ENCODE assay signal across 18 cellular contexts in genomic region chr6:152671146-152671545, GRCh38. TPM values are rescaled to one million over a fixed set of nuclear protein-coding genes. Genes with fewer than 3 reads are reported as not detected.
DNase-seq lines count a peak whose midpoint lies in the region; FAIRE-seq and TF ChIP-seq lines count a peak whose summit lies in the region.
"Had no signal": no experiment of that assay in that cellular context is flagged by ENCODE, and none has a peak within 500 bp of the region (broad histone marks: within the 10 kb centered on the region; RNA-seq: fewer than 3 reads in every experiment).

No MANE protein-coding gene starts in this region.

- H3K36me3 ChIP-seq in adipocyte (ENCODE audit: control insufficient read depth, insufficient read depth, low read length, severe bottlenecking), result no peaks in the 10 kb centered on the region
- H3K36me3 ChIP-seq: SJSA1 had no signal

- H3K9ac ChIP-seq in adipocyte (ENCODE audit: low read length), result no peak overlapping the region

- DNase-seq in AG10803 (ENCODE audit: low read depth) (peak; percentile 15), LHCN-M2 (ENCODE audit: low read depth) (peak; percentile 27), adipocyte (ENCODE audit: low read depth) (peak; percentile 29), iris pigment epithelial cell (ENCODE audit: low read depth) (peak; percentile 71), HUDEP-2 (lab: John Stamatoyannopoulos, UW; ENCODE audit: unreplicated experiment in 76 of 76) (no peak), iPS-NIHi7 (ENCODE audit: extremely low spot score) (no peak), HTR-8/SVneo (ENCODE audit: insufficient read length, low spot score) (no peak)
- no peak for DNase-seq in stimulated activated CD8-positive, alpha-beta memory T cell treated with anti-CD3 and anti-CD28 coated beads, Interleukin-4, amount 100 ng/mL, for 48 hours
- DNase-seq: MV-4-11, NCI-H1417, NCI-H2029, NCI-H510A, NCI-H774, PC-9 had no signal

- no peak for TF ChIP-seq CTCF in AG10803 (conservative IDR thresholded peaks at IDR 0.05; ENCODE audit: low read length)

- H3K4me1 ChIP-seq in adipocyte (ENCODE audit: control insufficient read depth, insufficient read depth, low read length), result peaks cover 5% of the 10 kb centered on the region
- H3K4me1 ChIP-seq: SJSA1 had no signal

- H3K27me3 ChIP-seq in adipocyte (replicated peaks; ENCODE audit: control insufficient read depth, insufficient read depth, low read length), result no peaks in the 10 kb centered on the region
- H3K27me3 ChIP-seq: SJSA1 had no signal

- H3K9me3 ChIP-seq in adipocyte (ENCODE audit: control insufficient read depth, low read length), result no peaks in the 10 kb centered on the region
- H3K9me3 ChIP-seq: SJSA1 had no signal

- no peak for FAIRE-seq in HTR-8/SVneo (lab: Jason Lieb, UNC)
- FAIRE-seq: A204.1, GM19239, H54 had no signal

- no peak overlapping the region for H3K4me3 ChIP-seq in AG10803 (ENCODE audit: low read length)
- H3K4me3 ChIP-seq in adipocyte (ENCODE audit: low read length), result no peak overlapping the region
- H3K4me3 ChIP-seq: PC-9, SJSA1 had no signal

RNA-seq across cellular contexts. Expression of gene MYCT1, which starts 26.6 kb away (rescaled TPM):
- total RNA-seq in LHCN-M2 (2014; rRNA removed), result 0.19 TPM in 1 of 2 replicates, not detected in the other
- 0.16 TPM for polyA plus RNA-seq in LHCN-M2 (2012)
- total RNA-seq: PC-9 had no signal

RNA-seq across cellular contexts. Expression of gene SYNE1, which starts 34.0 kb away (rescaled TPM):
- total RNA-seq in LHCN-M2 (2014; rRNA removed), result 47.6 and 55.1 TPM in 2 replicates
- polyA plus RNA-seq in LHCN-M2 (2012), result 15.5 TPM

Comparison
In these comparisons a context has a peak if more than half of its experiments do, and no peak if none do; other contexts are left out.
1. DNase-seq: peak in AG10803 (single experiment), LHCN-M2 (single experiment), adipocyte (single experiment) and iris pigment epithelial cell (single experiment); none in HUDEP-2 (0 of 76), stimulated activated CD8-positive, alpha-beta memory T cell treated with anti-CD3 and anti-CD28 coated beads, Interleukin-4, amount 100 ng/mL, for 48 hours (single experiment), iPS-NIHi7 (single experiment) and HTR-8/SVneo (single experiment).